1 cellular context compared by ENCODE assay signal in the genomic region with DNA sequence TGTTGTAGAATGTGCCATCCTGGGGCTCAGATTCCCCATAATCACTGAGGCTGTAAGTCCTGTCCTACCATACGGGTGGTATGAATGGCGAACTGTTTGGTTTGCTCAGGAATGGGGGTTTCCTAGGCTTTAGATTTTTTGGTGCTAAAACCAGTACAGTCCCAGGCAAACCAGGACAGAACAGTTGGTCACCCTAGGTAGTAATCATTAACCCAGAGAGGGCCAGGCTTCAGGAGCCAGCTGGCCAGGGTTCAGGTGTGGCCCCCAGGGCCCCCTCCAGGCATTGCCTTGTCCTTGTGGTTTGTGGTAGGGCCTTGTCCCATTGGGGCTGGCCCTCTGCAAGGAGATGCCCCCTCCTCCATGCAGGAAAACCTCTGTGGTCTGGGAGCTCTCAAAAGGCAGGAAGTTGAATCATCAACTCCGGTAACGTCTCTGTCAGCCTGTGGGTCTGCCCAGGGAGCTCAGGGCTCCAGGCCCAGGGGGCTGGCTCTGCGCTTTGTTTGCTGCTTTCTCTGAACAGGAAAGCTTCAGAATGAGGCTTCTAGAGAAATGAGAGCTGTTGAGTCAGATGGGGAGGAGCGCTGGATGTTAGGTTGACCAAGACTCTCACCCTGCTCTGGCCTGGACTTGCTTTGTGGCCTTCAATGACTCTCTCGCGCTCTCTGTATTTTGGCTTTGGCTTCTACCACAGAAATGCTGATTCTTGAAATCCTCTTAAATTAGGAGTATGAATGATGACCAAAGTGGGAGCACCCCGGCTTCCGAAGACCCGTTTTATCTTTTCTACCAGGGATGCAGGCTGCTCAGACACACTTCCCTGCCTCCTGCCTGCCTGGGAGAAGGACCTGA.
A peak's percentile ranks its signal among the peaks of the same experiment; 100 is the strongest.
TF ChIP-seq lines count a peak whose summit lies in the region.

No MANE protein-coding gene starts in this region.

TF ChIP-seq in HepG2, 621 proteins besides CTCF, POLR2A, EP300 and RAD21 (continued from another document and continues in another):
- TF ChIP-seq, protein P1, sequence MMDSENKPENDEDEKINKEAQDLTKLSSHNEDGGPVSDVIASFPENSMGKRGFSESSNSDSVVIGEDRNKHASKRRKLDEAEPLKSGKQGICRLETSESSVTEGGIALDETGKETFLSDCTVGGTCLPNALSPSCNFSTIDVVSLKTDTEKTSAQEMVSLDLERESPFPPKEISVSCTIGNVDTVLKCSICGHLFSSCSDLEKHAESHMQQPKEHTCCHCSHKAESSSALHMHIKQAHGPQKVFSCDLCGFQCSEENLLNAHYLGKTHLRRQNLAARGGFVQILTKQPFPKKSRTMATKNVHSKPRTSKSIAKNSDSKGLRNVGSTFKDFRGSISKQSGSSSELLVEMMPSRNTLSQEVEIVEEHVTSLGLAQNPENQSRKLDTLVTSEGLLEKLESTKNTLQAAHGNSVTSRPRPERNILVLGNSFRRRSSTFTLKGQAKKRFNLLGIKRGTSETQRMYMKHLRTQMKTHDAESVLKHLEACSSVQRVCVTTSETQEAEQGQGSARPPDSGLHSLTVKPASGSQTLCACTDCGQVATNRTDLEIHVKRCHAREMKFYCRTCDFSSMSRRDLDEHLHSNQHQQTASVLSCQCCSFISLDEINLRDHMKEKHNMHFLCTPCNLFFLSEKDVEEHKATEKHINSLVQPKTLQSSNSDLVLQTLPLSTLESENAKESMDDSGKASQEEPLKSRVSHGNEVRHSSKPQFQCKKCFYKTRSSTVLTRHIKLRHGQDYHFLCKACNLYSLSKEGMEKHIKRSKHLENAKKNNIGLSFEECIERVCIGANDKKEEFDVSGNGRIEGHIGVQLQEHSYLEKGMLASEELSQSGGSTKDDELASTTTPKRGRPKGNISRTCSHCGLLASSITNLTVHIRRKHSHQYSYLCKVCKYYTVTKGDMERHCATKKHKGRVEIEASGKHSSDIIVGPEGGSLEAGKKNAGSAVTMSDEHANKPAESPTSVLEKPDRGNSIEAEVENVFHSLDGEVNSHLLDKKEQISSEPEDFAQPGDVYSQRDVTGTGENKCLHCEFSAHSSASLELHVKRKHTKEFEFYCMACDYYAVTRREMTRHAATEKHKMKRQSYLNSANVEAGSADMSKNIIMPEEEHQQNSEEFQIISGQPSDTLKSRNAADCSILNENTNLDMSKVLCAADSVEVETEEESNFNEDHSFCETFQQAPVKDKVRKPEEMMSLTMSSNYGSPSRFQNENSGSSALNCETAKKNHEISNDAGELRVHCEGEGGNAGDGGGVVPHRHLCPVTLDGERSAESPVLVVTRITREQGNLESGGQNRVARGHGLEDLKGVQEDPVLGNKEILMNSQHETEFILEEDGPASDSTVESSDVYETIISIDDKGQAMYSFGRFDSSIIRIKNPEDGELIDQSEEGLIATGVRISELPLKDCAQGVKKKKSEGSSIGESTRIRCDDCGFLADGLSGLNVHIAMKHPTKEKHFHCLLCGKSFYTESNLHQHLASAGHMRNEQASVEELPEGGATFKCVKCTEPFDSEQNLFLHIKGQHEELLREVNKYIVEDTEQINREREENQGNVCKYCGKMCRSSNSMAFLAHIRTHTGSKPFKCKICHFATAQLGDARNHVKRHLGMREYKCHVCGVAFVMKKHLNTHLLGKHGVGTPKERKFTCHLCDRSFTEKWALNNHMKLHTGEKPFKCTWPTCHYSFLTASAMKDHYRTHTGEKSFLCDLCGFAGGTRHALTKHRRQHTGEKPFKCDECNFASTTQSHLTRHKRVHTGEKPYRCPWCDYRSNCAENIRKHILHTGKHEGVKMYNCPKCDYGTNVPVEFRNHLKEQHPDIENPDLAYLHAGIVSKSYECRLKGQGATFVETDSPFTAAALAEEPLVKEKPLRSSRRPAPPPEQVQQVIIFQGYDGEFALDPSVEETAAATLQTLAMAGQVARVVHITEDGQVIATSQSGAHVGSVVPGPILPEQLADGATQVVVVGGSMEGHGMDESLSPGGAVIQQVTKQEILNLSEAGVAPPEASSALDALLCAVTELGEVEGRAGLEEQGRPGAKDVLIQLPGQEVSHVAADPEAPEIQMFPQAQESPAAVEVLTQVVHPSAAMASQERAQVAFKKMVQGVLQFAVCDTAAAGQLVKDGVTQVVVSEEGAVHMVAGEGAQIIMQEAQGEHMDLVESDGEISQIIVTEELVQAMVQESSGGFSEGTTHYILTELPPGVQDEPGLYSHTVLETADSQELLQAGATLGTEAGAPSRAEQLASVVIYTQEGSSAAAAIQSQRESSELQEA (CRISPR knock-in tag; IDR thresholded peaks at IDR 0.05; ENCODE audit: not compliant biosample characterization), result no peak
- TF ChIP-seq MTA1 (CRISPR knock-in tag; IDR thresholded peaks at IDR 0.05; ENCODE audit: borderline replicate concordance) (0 out of 2 replicates have a peak, but pooled peaks have one; percentile 20), ZNF781 (CRISPR knock-in tag; IDR thresholded peaks at IDR 0.05; ENCODE audit: borderline replicate concordance, not compliant biosample characterization) (no peak), FOXM1 (CRISPR knock-in tag; IDR thresholded peaks at IDR 0.05) (no peak), KLF6 (CRISPR knock-in tag; IDR thresholded peaks at IDR 0.05) (0 out of 2 replicates have a peak, but pooled peaks have one; percentile 42), ZNF703 (CRISPR knock-in tag; IDR thresholded peaks at IDR 0.05; ENCODE audit: borderline replicate concordance) (no peak), GATAD1 (CRISPR knock-in tag; IDR thresholded peaks at IDR 0.05) (peak; percentile 21; the same call in 1 of the 2 replicates), IRF2 (CRISPR knock-in tag; IDR thresholded peaks at IDR 0.05) (no peak), FOXK2 (IDR thresholded peaks at IDR 0.05) (no peak), KAT8 (CRISPR knock-in tag; IDR thresholded peaks at IDR 0.05) (peak; percentile 83; the same call in 1 of the 2 replicates), ZNF451 (CRISPR knock-in tag; IDR thresholded peaks at IDR 0.05) (no peak), PAX8 (CRISPR knock-in tag; IDR thresholded peaks at IDR 0.05; ENCODE audit: borderline replicate concordance) (no peak), HOXA7 (CRISPR knock-in tag; IDR thresholded peaks at IDR 0.05) (no peak), TBP (CRISPR knock-in tag; IDR thresholded peaks at IDR 0.05) (no peak), NAIF1 (CRISPR knock-in tag; IDR thresholded peaks at IDR 0.05; ENCODE audit: borderline replicate concordance) (peak; percentile 80; the same call in 1 of the 2 replicates), ZEB1 (IDR thresholded peaks at IDR 0.05; ENCODE audit: insufficient replicate concordance, low read depth) (no peak), HOXA5 (CRISPR knock-in tag; IDR thresholded peaks at IDR 0.05) (no peak), TBX3 (IDR thresholded peaks at IDR 0.05; ENCODE audit: borderline replicate concordance) (no peak), NCOA2 (CRISPR knock-in tag; IDR thresholded peaks at IDR 0.05) (peak; percentile 65), NCOR1 (IDR thresholded peaks at IDR 0.05; ENCODE audit: borderline replicate concordance, low read length) (no peak), PTBP1 (IDR thresholded peaks at IDR 0.05; ENCODE audit: low read depth, low read length, poor library complexity, severe bottlenecking) (no peak), SMARCE1 (IDR thresholded peaks at IDR 0.05; ENCODE audit: borderline replicate concordance) (no peak), YY1 (IDR thresholded peaks at IDR 0.05; ENCODE audit: insufficient read depth, insufficient replicate concordance, low read depth, low read length) (peak; percentile 21), ZFX (CRISPR knock-in tag; IDR thresholded peaks at IDR 0.05; ENCODE audit: low read depth) (peak; percentile 88)
- TF ChIP-seq, protein P2, sequence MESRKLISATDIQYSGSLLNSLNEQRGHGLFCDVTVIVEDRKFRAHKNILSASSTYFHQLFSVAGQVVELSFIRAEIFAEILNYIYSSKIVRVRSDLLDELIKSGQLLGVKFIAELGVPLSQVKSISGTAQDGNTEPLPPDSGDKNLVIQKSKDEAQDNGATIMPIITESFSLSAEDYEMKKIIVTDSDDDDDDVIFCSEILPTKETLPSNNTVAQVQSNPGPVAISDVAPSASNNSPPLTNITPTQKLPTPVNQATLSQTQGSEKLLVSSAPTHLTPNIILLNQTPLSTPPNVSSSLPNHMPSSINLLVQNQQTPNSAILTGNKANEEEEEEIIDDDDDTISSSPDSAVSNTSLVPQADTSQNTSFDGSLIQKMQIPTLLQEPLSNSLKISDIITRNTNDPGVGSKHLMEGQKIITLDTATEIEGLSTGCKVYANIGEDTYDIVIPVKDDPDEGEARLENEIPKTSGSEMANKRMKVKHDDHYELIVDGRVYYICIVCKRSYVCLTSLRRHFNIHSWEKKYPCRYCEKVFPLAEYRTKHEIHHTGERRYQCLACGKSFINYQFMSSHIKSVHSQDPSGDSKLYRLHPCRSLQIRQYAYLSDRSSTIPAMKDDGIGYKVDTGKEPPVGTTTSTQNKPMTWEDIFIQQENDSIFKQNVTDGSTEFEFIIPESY (CRISPR knock-in tag; IDR thresholded peaks at IDR 0.05), result no peak; the same call in 1 of the 2 replicates
- TF ChIP-seq, protein P3, sequence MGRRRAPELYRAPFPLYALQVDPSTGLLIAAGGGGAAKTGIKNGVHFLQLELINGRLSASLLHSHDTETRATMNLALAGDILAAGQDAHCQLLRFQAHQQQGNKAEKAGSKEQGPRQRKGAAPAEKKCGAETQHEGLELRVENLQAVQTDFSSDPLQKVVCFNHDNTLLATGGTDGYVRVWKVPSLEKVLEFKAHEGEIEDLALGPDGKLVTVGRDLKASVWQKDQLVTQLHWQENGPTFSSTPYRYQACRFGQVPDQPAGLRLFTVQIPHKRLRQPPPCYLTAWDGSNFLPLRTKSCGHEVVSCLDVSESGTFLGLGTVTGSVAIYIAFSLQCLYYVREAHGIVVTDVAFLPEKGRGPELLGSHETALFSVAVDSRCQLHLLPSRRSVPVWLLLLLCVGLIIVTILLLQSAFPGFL (CRISPR knock-in tag; IDR thresholded peaks at IDR 0.05), result no peak
- TF ChIP-seq, protein P4, sequence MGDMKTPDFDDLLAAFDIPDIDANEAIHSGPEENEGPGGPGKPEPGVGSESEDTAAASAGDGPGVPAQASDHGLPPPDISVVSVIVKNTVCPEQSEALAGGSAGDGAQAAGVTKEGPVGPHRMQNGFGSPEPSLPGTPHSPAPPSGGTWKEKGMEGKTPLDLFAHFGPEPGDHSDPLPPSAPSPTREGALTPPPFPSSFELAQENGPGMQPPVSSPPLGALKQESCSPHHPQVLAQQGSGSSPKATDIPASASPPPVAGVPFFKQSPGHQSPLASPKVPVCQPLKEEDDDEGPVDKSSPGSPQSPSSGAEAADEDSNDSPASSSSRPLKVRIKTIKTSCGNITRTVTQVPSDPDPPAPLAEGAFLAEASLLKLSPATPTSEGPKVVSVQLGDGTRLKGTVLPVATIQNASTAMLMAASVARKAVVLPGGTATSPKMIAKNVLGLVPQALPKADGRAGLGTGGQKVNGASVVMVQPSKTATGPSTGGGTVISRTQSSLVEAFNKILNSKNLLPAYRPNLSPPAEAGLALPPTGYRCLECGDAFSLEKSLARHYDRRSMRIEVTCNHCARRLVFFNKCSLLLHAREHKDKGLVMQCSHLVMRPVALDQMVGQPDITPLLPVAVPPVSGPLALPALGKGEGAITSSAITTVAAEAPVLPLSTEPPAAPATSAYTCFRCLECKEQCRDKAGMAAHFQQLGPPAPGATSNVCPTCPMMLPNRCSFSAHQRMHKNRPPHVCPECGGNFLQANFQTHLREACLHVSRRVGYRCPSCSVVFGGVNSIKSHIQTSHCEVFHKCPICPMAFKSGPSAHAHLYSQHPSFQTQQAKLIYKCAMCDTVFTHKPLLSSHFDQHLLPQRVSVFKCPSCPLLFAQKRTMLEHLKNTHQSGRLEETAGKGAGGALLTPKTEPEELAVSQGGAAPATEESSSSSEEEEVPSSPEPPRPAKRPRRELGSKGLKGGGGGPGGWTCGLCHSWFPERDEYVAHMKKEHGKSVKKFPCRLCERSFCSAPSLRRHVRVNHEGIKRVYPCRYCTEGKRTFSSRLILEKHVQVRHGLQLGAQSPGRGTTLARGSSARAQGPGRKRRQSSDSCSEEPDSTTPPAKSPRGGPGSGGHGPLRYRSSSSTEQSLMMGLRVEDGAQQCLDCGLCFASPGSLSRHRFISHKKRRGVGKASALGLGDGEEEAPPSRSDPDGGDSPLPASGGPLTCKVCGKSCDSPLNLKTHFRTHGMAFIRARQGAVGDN (CRISPR knock-in tag; IDR thresholded peaks at IDR 0.05), result peak; percentile 95
- TF ChIP-seq, protein P5, sequence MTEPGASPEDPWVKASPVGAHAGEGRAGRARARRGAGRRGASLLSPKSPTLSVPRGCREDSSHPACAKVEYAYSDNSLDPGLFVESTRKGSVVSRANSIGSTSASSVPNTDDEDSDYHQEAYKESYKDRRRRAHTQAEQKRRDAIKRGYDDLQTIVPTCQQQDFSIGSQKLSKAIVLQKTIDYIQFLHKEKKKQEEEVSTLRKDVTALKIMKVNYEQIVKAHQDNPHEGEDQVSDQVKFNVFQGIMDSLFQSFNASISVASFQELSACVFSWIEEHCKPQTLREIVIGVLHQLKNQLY (CRISPR knock-in tag; IDR thresholded peaks at IDR 0.05), result peak; percentile 55; the same call in 1 of the 2 replicates
- TF ChIP-seq, protein P6, sequence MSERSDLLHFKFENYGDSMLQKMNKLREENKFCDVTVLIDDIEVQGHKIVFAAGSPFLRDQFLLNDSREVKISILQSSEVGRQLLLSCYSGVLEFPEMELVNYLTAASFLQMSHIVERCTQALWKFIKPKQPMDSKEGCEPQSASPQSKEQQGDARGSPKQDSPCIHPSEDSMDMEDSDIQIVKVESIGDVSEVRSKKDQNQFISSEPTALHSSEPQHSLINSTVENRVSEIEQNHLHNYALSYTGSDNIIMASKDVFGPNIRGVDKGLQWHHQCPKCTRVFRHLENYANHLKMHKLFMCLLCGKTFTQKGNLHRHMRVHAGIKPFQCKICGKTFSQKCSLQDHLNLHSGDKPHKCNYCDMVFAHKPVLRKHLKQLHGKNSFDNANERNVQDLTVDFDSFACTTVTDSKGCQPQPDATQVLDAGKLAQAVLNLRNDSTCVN (CRISPR knock-in tag; IDR thresholded peaks at IDR 0.05; ENCODE audit: borderline replicate concordance), result peak; percentile 73; the same call in 1 of the 2 replicates
- TF ChIP-seq, protein P7, sequence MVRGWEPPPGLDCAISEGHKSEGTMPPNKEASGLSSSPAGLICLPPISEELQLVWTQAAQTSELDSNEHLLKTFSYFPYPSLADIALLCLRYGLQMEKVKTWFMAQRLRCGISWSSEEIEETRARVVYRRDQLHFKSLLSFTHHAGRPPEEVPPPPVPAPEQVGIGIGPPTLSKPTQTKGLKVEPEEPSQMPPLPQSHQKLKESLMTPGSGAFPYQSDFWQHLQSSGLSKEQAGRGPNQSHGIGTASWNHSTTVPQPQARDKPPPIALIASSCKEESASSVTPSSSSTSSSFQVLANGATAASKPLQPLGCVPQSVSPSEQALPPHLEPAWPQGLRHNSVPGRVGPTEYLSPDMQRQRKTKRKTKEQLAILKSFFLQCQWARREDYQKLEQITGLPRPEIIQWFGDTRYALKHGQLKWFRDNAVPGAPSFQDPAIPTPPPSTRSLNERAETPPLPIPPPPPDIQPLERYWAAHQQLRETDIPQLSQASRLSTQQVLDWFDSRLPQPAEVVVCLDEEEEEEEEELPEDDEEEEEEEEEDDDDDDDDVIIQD (CRISPR knock-in tag; IDR thresholded peaks at IDR 0.05; ENCODE audit: low read depth), result no peak
- TF ChIP-seq, protein P8, sequence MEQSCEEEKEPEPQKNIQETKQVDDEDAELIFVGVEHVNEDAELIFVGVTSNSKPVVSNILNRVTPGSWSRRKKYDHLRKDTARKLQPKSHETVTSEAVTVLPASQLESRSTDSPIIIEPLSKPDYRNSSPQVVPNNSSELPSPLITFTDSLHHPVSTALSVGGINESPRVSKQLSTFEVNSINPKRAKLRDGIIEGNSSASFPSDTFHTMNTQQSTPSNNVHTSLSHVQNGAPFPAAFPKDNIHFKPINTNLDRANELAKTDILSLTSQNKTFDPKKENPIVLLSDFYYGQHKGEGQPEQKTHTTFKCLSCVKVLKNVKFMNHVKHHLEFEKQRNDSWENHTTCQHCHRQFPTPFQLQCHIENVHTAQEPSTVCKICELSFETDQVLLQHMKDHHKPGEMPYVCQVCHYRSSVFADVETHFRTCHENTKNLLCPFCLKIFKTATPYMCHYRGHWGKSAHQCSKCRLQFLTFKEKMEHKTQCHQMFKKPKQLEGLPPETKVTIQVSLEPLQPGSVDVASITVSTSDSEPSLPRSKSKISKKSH (CRISPR knock-in tag; IDR thresholded peaks at IDR 0.05; ENCODE audit: borderline replicate concordance), result no peak
